ENCODE assay signal across 1 cellular context in the genomic region with DNA sequence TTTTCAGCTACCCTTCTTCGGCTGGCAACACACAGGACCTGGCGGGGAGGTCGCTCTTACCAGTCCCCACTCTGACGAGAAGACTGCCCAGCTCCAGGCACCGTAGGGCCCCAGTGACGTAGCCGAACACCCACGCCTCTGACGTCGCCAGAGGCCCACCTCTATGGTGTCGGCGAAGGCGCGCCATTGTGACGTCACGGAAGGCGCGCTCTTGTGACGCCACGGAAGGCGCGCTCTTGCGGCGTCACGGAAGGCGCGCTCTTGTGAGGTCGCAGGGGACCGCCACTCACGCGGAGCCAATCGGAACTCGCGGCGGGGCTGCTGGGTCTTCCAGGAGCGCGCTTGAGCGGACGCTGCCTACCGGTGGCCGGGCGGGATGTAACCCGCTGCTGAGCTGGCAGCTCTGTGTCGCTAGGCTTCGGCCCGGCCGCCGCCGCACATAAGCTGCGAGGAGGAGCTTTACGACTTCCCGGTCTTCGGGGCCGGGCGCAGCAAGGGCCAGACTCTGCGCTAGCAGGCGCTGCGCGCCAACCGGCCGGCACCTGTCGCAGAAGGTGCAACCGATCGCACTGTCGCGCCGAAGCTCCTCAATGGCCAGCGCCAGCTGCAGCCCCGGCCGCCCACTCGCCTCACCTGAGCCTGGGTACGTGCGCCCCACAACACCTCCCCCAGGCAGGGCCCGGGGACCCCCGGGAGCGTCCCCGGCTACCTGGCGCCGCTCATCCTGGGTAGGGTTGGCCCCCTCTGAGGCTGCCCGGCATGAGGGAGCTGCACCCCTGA.
TF ChIP-seq lines count a peak whose summit lies in the region.
"Not testable (repeated sequence)": the region's sequence is repeated elsewhere in the genome, so short reads cannot be mapped to it uniquely, and the experiment has no call there.

No MANE protein-coding gene starts in this region.

TF ChIP-seq in K562, 482 proteins besides CTCF, POLR2A, EP300 and RAD21 (continued from another document):
- TF ChIP-seq, protein P1, sequence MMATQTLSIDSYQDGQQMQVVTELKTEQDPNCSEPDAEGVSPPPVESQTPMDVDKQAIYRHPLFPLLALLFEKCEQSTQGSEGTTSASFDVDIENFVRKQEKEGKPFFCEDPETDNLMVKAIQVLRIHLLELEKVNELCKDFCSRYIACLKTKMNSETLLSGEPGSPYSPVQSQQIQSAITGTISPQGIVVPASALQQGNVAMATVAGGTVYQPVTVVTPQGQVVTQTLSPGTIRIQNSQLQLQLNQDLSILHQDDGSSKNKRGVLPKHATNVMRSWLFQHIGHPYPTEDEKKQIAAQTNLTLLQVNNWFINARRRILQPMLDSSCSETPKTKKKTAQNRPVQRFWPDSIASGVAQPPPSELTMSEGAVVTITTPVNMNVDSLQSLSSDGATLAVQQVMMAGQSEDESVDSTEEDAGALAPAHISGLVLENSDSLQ (IDR thresholded peaks at IDR 0.05) = peak; percentile 53
- TF ChIP-seq NCOA1 (IDR thresholded peaks at IDR 0.05; ENCODE audit: low read depth) (peak; percentile 77; the same call in 1 of the 2 replicates), CREB1 (IDR thresholded peaks at IDR 0.05) (peak; percentile 99), CREB1 (CRISPR knock-in tag; IDR thresholded peaks at IDR 0.05) (peak; percentile 100), SOX6 (IDR thresholded peaks at IDR 0.05) (0 out of 2 replicates have a peak, but pooled peaks have one; percentile 22), GTF2E2 (tag; IDR thresholded peaks at IDR 0.05) (0 out of 2 replicates have a peak, but pooled peaks have one; percentile 30), YY1 (IDR thresholded peaks at IDR 0.05; ENCODE audit: borderline replicate concordance in 1 of 3, control insufficient read depth in 1 of 3, extremely low read depth in 1 of 3, insufficient read depth in 3 of 3, insufficient read length in 1 of 3, insufficient replicate concordance in 2 of 3, low read depth in 1 of 3, low read length in 2 of 3) (peak in 2 of 3 experiments; percentile 2 to 33), NCOR1 (IDR thresholded peaks at IDR 0.05) (peak; percentile 41; the same call in 1 of the 2 replicates), SMAD4 (CRISPR knock-in tag; conservative IDR thresholded peaks at IDR 0.05) (peak; percentile 55; the same call in 1 of the 2 replicates), NR2C2 (CRISPR knock-in tag; IDR thresholded peaks at IDR 0.05) (peak; percentile 88), NR2C2 (tag; IDR thresholded peaks at IDR 0.05) (peak; percentile 77), CBFB (CRISPR knock-in tag; IDR thresholded peaks at IDR 0.05) (0 out of 2 replicates have a peak, but pooled peaks have one; percentile 75), CXXC5 (CRISPR knock-in tag; IDR thresholded peaks at IDR 0.05) (peak; percentile 98), CREM (IDR thresholded peaks at IDR 0.05; ENCODE audit: low read depth) (peak; percentile 100), SUPT5H (IDR thresholded peaks at IDR 0.05) (peak; percentile 90), PCBP1 (IDR thresholded peaks at IDR 0.05; ENCODE audit: low read depth, low read length, poor library complexity, severe bottlenecking) (peak; percentile 81), ZNF143 (CRISPR knock-in tag; IDR thresholded peaks at IDR 0.05) (0 out of 2 replicates have a peak, but pooled peaks have one; percentile 51), SETDB1 (IDR thresholded peaks at IDR 0.05; ENCODE audit: low read length) (peak; percentile 57), LCOR (CRISPR knock-in tag; IDR thresholded peaks at IDR 0.05) (peak; percentile 69), FOXM1 (CRISPR knock-in tag; IDR thresholded peaks at IDR 0.05; ENCODE audit: low read depth) (peak; percentile 74; the same call in 1 of the 2 replicates), CEBPG (CRISPR knock-in tag; IDR thresholded peaks at IDR 0.05) (peak; percentile 5; the same call in 1 of the 2 replicates), GABPB1 (CRISPR knock-in tag; IDR thresholded peaks at IDR 0.05) (peak; percentile 89), JUNB (CRISPR knock-in tag; conservative IDR thresholded peaks at IDR 0.05) (peak; percentile 64; the same call in 1 of the 2 replicates), KDM5B (IDR thresholded peaks at IDR 0.05; ENCODE audit: insufficient replicate concordance, low read depth, low read length) (peak; percentile 75), KDM4B (IDR thresholded peaks at IDR 0.05; ENCODE audit: borderline replicate concordance in 2 of 2, low read depth in 1 of 2) (peak in 1 of 2 experiments; percentile 24; a peak in 1 of 4 replicates), KHSRP (IDR thresholded peaks at IDR 0.05) (peak; percentile 100), NCOA2 (IDR thresholded peaks at IDR 0.05; ENCODE audit: partially characterized antibody in 2 of 2) (peak in 1 of 2 experiments; percentile 97), NFE2 (IDR thresholded peaks at IDR 0.05; ENCODE audit: low read depth) (0 out of 2 replicates have a peak, but pooled peaks have one; percentile 10), FOXK2 (conservative IDR thresholded peaks at IDR 0.05 in 1 of 2, IDR thresholded peaks at IDR 0.05 in 1 of 2; ENCODE audit: low read depth in 2 of 2) (peak; percentile 67 to 83), POLR2B (IDR thresholded peaks at IDR 0.05; ENCODE audit: low read depth, partially characterized antibody) (peak; percentile 81), RFX5 (IDR thresholded peaks at IDR 0.05; ENCODE audit: low read depth, low read length) (peak; percentile 78)
- TF ChIP-seq, protein P2, sequence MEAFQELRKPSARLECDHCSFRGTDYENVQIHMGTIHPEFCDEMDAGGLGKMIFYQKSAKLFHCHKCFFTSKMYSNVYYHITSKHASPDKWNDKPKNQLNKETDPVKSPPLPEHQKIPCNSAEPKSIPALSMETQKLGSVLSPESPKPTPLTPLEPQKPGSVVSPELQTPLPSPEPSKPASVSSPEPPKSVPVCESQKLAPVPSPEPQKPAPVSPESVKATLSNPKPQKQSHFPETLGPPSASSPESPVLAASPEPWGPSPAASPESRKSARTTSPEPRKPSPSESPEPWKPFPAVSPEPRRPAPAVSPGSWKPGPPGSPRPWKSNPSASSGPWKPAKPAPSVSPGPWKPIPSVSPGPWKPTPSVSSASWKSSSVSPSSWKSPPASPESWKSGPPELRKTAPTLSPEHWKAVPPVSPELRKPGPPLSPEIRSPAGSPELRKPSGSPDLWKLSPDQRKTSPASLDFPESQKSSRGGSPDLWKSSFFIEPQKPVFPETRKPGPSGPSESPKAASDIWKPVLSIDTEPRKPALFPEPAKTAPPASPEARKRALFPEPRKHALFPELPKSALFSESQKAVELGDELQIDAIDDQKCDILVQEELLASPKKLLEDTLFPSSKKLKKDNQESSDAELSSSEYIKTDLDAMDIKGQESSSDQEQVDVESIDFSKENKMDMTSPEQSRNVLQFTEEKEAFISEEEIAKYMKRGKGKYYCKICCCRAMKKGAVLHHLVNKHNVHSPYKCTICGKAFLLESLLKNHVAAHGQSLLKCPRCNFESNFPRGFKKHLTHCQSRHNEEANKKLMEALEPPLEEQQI (IDR thresholded peaks at IDR 0.05) = peak; percentile 93
- TF ChIP-seq, protein P3, sequence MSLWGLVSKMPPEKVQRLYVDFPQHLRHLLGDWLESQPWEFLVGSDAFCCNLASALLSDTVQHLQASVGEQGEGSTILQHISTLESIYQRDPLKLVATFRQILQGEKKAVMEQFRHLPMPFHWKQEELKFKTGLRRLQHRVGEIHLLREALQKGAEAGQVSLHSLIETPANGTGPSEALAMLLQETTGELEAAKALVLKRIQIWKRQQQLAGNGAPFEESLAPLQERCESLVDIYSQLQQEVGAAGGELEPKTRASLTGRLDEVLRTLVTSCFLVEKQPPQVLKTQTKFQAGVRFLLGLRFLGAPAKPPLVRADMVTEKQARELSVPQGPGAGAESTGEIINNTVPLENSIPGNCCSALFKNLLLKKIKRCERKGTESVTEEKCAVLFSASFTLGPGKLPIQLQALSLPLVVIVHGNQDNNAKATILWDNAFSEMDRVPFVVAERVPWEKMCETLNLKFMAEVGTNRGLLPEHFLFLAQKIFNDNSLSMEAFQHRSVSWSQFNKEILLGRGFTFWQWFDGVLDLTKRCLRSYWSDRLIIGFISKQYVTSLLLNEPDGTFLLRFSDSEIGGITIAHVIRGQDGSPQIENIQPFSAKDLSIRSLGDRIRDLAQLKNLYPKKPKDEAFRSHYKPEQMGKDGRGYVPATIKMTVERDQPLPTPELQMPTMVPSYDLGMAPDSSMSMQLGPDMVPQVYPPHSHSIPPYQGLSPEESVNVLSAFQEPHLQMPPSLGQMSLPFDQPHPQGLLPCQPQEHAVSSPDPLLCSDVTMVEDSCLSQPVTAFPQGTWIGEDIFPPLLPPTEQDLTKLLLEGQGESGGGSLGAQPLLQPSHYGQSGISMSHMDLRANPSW (CRISPR knock-in tag; IDR thresholded peaks at IDR 0.05) = 0 out of 2 replicates have a peak, but pooled peaks have one; percentile 49
- TF ChIP-seq, protein P4, sequence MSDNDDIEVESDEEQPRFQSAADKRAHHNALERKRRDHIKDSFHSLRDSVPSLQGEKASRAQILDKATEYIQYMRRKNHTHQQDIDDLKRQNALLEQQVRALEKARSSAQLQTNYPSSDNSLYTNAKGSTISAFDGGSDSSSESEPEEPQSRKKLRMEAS (CRISPR knock-in tag; IDR thresholded peaks at IDR 0.05) = peak; percentile 59
- TF ChIP-seq, protein P5, sequence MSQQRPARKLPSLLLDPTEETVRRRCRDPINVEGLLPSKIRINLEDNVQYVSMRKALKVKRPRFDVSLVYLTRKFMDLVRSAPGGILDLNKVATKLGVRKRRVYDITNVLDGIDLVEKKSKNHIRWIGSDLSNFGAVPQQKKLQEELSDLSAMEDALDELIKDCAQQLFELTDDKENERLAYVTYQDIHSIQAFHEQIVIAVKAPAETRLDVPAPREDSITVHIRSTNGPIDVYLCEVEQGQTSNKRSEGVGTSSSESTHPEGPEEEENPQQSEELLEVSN (IDR thresholded peaks at IDR 0.05; ENCODE audit: borderline replicate concordance in 1 of 2, extremely low read depth in 1 of 2, insufficient read depth in 1 of 2, insufficient read length in 1 of 2, low read depth in 1 of 2, low read length in 1 of 2, poor library complexity in 1 of 2, severe bottlenecking in 1 of 2) = peak in 1 of 2 experiments; percentile 38
- TF ChIP-seq, protein P6, sequence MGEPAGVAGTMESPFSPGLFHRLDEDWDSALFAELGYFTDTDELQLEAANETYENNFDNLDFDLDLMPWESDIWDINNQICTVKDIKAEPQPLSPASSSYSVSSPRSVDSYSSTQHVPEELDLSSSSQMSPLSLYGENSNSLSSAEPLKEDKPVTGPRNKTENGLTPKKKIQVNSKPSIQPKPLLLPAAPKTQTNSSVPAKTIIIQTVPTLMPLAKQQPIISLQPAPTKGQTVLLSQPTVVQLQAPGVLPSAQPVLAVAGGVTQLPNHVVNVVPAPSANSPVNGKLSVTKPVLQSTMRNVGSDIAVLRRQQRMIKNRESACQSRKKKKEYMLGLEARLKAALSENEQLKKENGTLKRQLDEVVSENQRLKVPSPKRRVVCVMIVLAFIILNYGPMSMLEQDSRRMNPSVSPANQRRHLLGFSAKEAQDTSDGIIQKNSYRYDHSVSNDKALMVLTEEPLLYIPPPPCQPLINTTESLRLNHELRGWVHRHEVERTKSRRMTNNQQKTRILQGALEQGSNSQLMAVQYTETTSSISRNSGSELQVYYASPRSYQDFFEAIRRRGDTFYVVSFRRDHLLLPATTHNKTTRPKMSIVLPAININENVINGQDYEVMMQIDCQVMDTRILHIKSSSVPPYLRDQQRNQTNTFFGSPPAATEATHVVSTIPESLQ (CRISPR knock-in tag; IDR thresholded peaks at IDR 0.05) = peak; percentile 71; the same call in 1 of the 2 replicates
- TF ChIP-seq, protein P7, sequence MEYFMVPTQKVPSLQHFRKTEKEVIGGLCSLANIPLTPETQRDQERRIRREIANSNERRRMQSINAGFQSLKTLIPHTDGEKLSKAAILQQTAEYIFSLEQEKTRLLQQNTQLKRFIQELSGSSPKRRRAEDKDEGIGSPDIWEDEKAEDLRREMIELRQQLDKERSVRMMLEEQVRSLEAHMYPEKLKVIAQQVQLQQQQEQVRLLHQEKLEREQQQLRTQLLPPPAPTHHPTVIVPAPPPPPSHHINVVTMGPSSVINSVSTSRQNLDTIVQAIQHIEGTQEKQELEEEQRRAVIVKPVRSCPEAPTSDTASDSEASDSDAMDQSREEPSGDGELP (CRISPR knock-in tag; IDR thresholded peaks at IDR 0.05; ENCODE audit: borderline replicate concordance) = peak; percentile 86
- not testable (repeated sequence) for TF ChIP-seq FOXM1 (IDR thresholded peaks at IDR 0.05; ENCODE audit: low read depth); CEBPG (tag; conservative IDR thresholded peaks at IDR 0.05 in 1 of 2, IDR thresholded peaks at IDR 0.05 in 1 of 2)
- TF ChIP-seq, protein P8, sequence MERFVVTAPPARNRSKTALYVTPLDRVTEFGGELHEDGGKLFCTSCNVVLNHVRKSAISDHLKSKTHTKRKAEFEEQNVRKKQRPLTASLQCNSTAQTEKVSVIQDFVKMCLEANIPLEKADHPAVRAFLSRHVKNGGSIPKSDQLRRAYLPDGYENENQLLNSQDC (CRISPR knock-in tag; IDR thresholded peaks at IDR 0.05) = peak; percentile 67; the same call in 1 of the 2 replicates
